ENCODE assay signal across 12 cellular contexts in the genomic region with DNA sequence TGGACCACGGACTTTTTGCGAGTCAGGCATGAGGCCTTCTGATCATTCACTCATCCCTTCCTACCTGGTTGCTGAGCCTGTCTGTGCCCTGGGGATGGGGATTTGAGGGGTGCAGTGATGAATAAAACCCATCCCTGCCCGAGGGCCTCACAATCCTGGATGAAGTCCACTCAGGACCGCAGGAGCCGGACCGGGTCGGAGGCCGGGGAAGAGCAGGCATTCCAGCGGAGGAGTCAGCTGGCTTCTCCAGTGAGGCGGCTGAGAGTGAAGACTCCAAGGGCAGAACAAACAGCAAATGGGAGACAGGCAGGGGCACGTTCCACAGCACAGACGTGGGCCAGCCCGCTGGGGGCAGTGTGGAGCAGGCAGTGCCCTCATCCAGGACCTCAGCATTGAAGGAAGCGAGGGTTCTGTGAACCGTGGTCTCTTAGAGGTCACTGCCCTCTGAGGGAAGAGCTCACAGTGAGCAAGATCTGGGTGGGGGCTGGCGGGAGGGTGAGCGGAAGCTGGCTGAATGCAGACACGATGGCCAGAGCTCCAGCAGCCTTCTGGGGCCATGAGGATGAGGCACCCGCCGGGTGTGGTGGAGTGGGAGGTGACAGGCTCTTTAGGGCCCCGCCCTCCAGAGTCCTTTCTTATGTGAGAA. TPM values are rescaled to one million over a fixed set of nuclear protein-coding genes. Genes with fewer than 3 reads are reported as not detected.
DNase-seq lines count a peak whose midpoint lies in the region; ATAC-seq, FAIRE-seq and TF ChIP-seq lines count a peak whose summit lies in the region.
"Had no signal": no experiment of that assay in that cellular context is flagged by ENCODE, and none has a peak within 500 bp of the region (broad histone marks: within the 10 kb centered on the region; RNA-seq: fewer than 3 reads in every experiment).

No MANE protein-coding gene starts in this region.

- no peak overlapping the region for H3K18ac ChIP-seq in H1 (ENCODE audit: extremely low read depth, low read length)

- H2AK5ac ChIP-seq in H1 (ENCODE audit: low read depth, low read length): no peak overlapping the region; the same call in 1 of the 2 replicates

- H3K79me1 ChIP-seq in H1 (ENCODE audit: low read depth, low read length): no peaks in the 10 kb centered on the region

- no peak overlapping the region for H2BK5ac ChIP-seq in H1 (ENCODE audit: low read depth, low read length)

- no peak; the same call in 2 of the 3 replicates for ATAC-seq in SK-N-SH treated with all-trans-retinoic acid at 6 μM for 48 hours

- H4K5ac ChIP-seq in H1 (ENCODE audit: insufficient read length, low read depth, low read length): no peak overlapping the region

- H2BK15ac ChIP-seq in H1 (ENCODE audit: low read length): peak overlapping the region; percentile 95; the same call in 1 of the 2 replicates

- no peaks in the 10 kb centered on the region for H3K36me3 ChIP-seq in SK-N-SH (replicated peaks in 1 of 2; ENCODE audit: control insufficient read depth in 1 of 2, insufficient read depth in 2 of 2, low read length in 1 of 2)
- no peaks in the 10 kb centered on the region for H3K36me3 ChIP-seq in H1 (ENCODE audit: control insufficient read depth in 2 of 4, insufficient read depth in 4 of 4, low read length in 3 of 4)
- H3K36me3 ChIP-seq: thyroid gland had no signal

- H4K8ac ChIP-seq in H1 (ENCODE audit: extremely low read depth, insufficient read depth, low read length): no peak overlapping the region

- peak overlapping the region; percentile 36 for H4K91ac ChIP-seq in H1 (replicated peaks; ENCODE audit: insufficient read length, low read length)

- H3K4me3 Mint-ChIP-seq in osteocyte (ENCODE audit: unreplicated experiment): no peak overlapping the region

- H3K79me2 ChIP-seq in SK-N-SH (ENCODE audit: insufficient read depth): no peaks in the 10 kb centered on the region
- no peaks in the 10 kb centered on the region for H3K79me2 ChIP-seq in H1 (ENCODE audit: control insufficient read depth in 1 of 2, insufficient read depth in 2 of 2, low read length in 2 of 2)

- H3K4me3 ChIP-seq in SK-N-SH (ENCODE audit: low read depth in 2 of 2, low read length in 1 of 2) (no peak overlapping the region), H1 (ENCODE audit: extremely low read depth in 1 of 4, insufficient read depth in 2 of 4, low read depth in 3 of 4, low read length in 4 of 4) (no peak overlapping the region)
- H3K4me3 ChIP-seq: thyroid gland had no signal

- no peak overlapping the region for H3K9ac ChIP-seq in SK-N-SH
- no peak overlapping the region for H3K9ac ChIP-seq in H1 (replicated peaks in 1 of 4; ENCODE audit: extremely low read depth in 1 of 4, low read depth in 3 of 4, low read length in 3 of 4)

- no peaks in the 10 kb centered on the region for H3K9me3 ChIP-seq in SK-N-SH
- no peaks in the 10 kb centered on the region for H3K9me3 ChIP-seq in H1 (ENCODE audit: insufficient read depth in 2 of 2, low read depth in 1 of 2, low read length in 1 of 2)
- H3K9me3 ChIP-seq: thyroid gland had no signal

- H3K23ac ChIP-seq in H1 (ENCODE audit: insufficient read length): no peak overlapping the region

- H3K36me3 Mint-ChIP-seq in osteocyte (ENCODE audit: unreplicated experiment): no peaks in the 10 kb centered on the region

- H3K27me3 Mint-ChIP-seq in osteocyte (ENCODE audit: unreplicated experiment): peaks cover 13% of the 10 kb centered on the region

- H3K4me1 ChIP-seq in SK-N-SH (ENCODE audit: control insufficient read depth in 1 of 2, insufficient read depth in 2 of 2, low read depth in 1 of 2, low read length in 1 of 2): peaks cover 0 to 25% of the 10 kb centered on the region in 2 experiments; a peak in 1 of 4 replicates
- no peaks in the 10 kb centered on the region; a peak in 1 of 7 replicates for H3K4me1 ChIP-seq in H1 (replicated peaks in 1 of 4; ENCODE audit: control insufficient read depth in 3 of 4, insufficient read depth in 4 of 4, low read length in 3 of 4)
- H3K4me1 ChIP-seq: thyroid gland had no signal

- H3K4me2 ChIP-seq in SK-N-SH (no peak overlapping the region), H1 (ENCODE audit: insufficient read depth in 1 of 2, low read depth in 2 of 2, low read length in 2 of 2) (no peak overlapping the region)

- no peak overlapping the region for H2AFZ ChIP-seq in SK-N-SH (ENCODE audit: low read depth)
- H2AFZ ChIP-seq in H1 (ENCODE audit: low read length): peak overlapping the region; percentile 51; the same call in 1 of the 2 replicates

- H3K27ac Mint-ChIP-seq in osteocyte (ENCODE audit: unreplicated experiment): no peak overlapping the region

- H3F3A ChIP-seq in SK-N-SH (replicated peaks; ENCODE audit: insufficient read depth): no peaks in the 10 kb centered on the region

- TF ChIP-seq RAD21 in SK-N-SH (IDR thresholded peaks at IDR 0.05; ENCODE audit: low read length): no peak
- TF ChIP-seq RAD21 in H1 (IDR thresholded peaks at IDR 0.05 in 1 of 2, conservative IDR thresholded peaks at IDR 0.05 in 1 of 2; ENCODE audit: low read depth in 2 of 2, low read length in 2 of 2): peak; percentile 57 to 62

- H4K20me1 ChIP-seq in SK-N-SH (ENCODE audit: insufficient read depth) (no peaks in the 10 kb centered on the region), H1 (replicated peaks in 1 of 2; ENCODE audit: control insufficient read depth in 1 of 2, insufficient read depth in 2 of 2, low read length in 2 of 2) (no peaks in the 10 kb centered on the region)

- TF ChIP-seq CTCF in SK-N-SH (IDR thresholded peaks at IDR 0.05) (peak; percentile 30), H1 (IDR thresholded peaks at IDR 0.05; ENCODE audit: control extremely low read depth in 1 of 3, insufficient read depth in 1 of 3, low read depth in 1 of 3, low read length in 3 of 3) (peak in 2 of 3 experiments; percentile 75 to 93; a peak in 3 of 4 replicates), osteocyte (IDR thresholded peaks at IDR 0.05) (no peak)

- TF ChIP-seq EP300 in SK-N-SH (IDR thresholded peaks at IDR 0.05; ENCODE audit: borderline replicate concordance in 1 of 2, low read depth in 1 of 2, low read length in 1 of 2) (no peak), H1 (IDR thresholded peaks at IDR 0.05; ENCODE audit: borderline replicate concordance in 1 of 2, low read depth in 2 of 2, low read length in 2 of 2) (no peak)

- H2BK20ac ChIP-seq in H1 (ENCODE audit: low read length): no peak overlapping the region

- H2BK120ac ChIP-seq in H1 (replicated peaks; ENCODE audit: low read depth, low read length): no peak overlapping the region

- H3K4ac ChIP-seq in H1 (replicated peaks; ENCODE audit: insufficient read length, low read depth, low read length): no peak overlapping the region

- no peaks in the 10 kb centered on the region for H3K4me1 Mint-ChIP-seq in osteocyte (ENCODE audit: unreplicated experiment)

- no peaks in the 10 kb centered on the region for H3K9me2 ChIP-seq in SK-N-SH

- peak overlapping the region; percentile 84; the same call in 1 of the 2 replicates for H2BK12ac ChIP-seq in H1 (ENCODE audit: low read depth, low read length)

- H3K27ac ChIP-seq in SK-N-SH (ENCODE audit: low read depth in 2 of 2, low read length in 1 of 2) (no peak overlapping the region), H1 (ENCODE audit: low read depth, low read length) (no peak overlapping the region)
- H3K27ac ChIP-seq: thyroid gland had no signal

- FAIRE-seq in H1 (lab: Jason Lieb, UNC): no peak
- FAIRE-seq: astrocyte had no signal

- DNase-seq in SK-N-SH (no peak), HuH-7.5 (ENCODE audit: low spot score) (peak; percentile 64), H1 (ENCODE audit: low read depth in 1 of 2, low spot score in 2 of 2) (peak in 1 of 2 experiments; percentile 85), posterior vena cava (ENCODE audit: low spot score) (peak; percentile 72), NCI-H2196 treated with DMSO at 0.1 percent for 48 hours (lab: John Stamatoyannopoulos, UW; ENCODE audit: unreplicated experiment) (no peak), NCI-H345 (lab: John Stamatoyannopoulos, UW) (no peak), osteocyte (ENCODE audit: extremely low spot score, unreplicated experiment) (no peak)
- DNase-seq: Kasumi-1, nucleus accumbens, thyroid gland had no signal

- H3K23me2 ChIP-seq in H1 (ENCODE audit: low read depth, low read length): no peaks in the 10 kb centered on the region

- CTCF ChIA-PET in SK-N-SH (lab: Yijun Ruan, JAX): interaction anchor here (1.9 kb wide), 1 partner anchor 18 kb away, joined by 6 read pairs; no protein-coding TSS in a partner anchor
- CTCF ChIA-PET in H1 (lab: Charles Lee; ENCODE audit: partially characterized antibody): interaction anchor here (0.7 to 4.7 kb wide), 20 partner anchors 10 to 128 kb away, joined by 3 to 20 read pairs (median 4); a partner anchor contains a TSS

- POLR2A ChIA-PET in SK-N-SH (lab: Yijun Ruan, JAX): no interaction called here
- POLR2A ChIA-PET in H1 (lab: Charles Lee; ENCODE audit: partially characterized antibody): interaction anchor here (0.5 to 1.9 kb wide), 3 partner anchors 12 to 85 kb away, joined by 4 to 5 read pairs (median 4); no protein-coding TSS in a partner anchor

- no peak overlapping the region for H3K14ac ChIP-seq in H1 (ENCODE audit: insufficient read length)

- intact Hi-C loops in posterior vena cava (cut with DNase I): no loop called here

- H3K9me3 Mint-ChIP-seq in osteocyte (ENCODE audit: unreplicated experiment): no peaks in the 10 kb centered on the region

- WGBS in SK-N-SH (ENCODE audit: low lambda C conversion rate): 70% methylated on average over 12 of the region's 21 CpGs
- 67% methylated on average over 20 of the region's 21 CpGs; no CpG with 5 or more reads in 1 of the 2 experiments for WGBS in H1 (ENCODE audit: extremely low coverage in 1 of 2, insufficient coverage in 1 of 2, insufficient read length in 1 of 2, insufficient replicate concordance in 2 of 2, low coverage in 1 of 2, low lambda C conversion rate in 2 of 2, missing lambda C conversion rate in 1 of 2), 2 experiments

- H3K56ac ChIP-seq in H1 (replicated peaks; ENCODE audit: insufficient read length, low read depth, low read length): no peak overlapping the region

- H3K27me3 ChIP-seq in SK-N-SH (ENCODE audit: insufficient read depth) (peaks cover 5% of the 10 kb centered on the region; the same call in 1 of the 2 replicates), H1 (replicated peaks in 1 of 4; ENCODE audit: control insufficient read depth in 3 of 4, extremely low read depth in 1 of 4, insufficient read depth in 3 of 4, low read length in 3 of 4) (no peaks in the 10 kb centered on the region)
- H3K27me3 ChIP-seq: thyroid gland had no signal

- TF ChIP-seq POLR2A in H1 (IDR thresholded peaks at IDR 0.05; ENCODE audit: control extremely low read depth in 1 of 2, low read depth in 2 of 2, low read length in 2 of 2): no peak

RNA-seq across cellular contexts. Expression of a gene that starts 10.9 kb away (rescaled TPM):
- 1.9 and 2.3 TPM in 2 replicates for polyA plus RNA-seq in SK-N-SH (2012; rRNA removed)
- polyA plus RNA-seq in SK-N-SH (2012; cell fraction: cytosol; rRNA removed): 0.91 and 1.5 TPM in 2 replicates
- 1.5 and 1.9 TPM in 2 replicates for polyA plus RNA-seq in SK-N-SH (2012; cell fraction: nucleus; rRNA removed)
- 5.4 and 5.9 TPM in 2 replicates for total RNA-seq in H1 (2021; fragmentation: NEBNext Ultra II Directional; extraction: Animal tissue kit (Norgen Biotek cat#: 25700))
- polyA plus RNA-seq in H1 (2011; rRNA removed): 3.1 and 4.7 TPM in 2 replicates
- polyA plus RNA-seq in H1 (2011; cell fraction: cytosol; rRNA removed): 2.7 TPM
- polyA plus RNA-seq in H1 (2011; cell fraction: nucleus; rRNA removed): 3.4 TPM
- 2.7 to 3.3 TPM (median 3.0 TPM) in 4 replicates for polyA plus RNA-seq in H1 (2012, experiment 1 of 2)
- 2.7 TPM for polyA plus RNA-seq in H1 (2012, experiment 2 of 2)
- 4.4 TPM for polyA plus RNA-seq in H1 (2013, experiment 1 of 2)
- polyA plus RNA-seq in H1 (2013, experiment 2 of 2): 4.9 TPM
- 2.8 and 3.0 TPM in 2 replicates for polyA minus RNA-seq in H1 (2011; rRNA and poly(A)+ RNA removed)
- polyA minus RNA-seq in H1 (2011; cell fraction: cytosol; rRNA and poly(A)+ RNA removed): 3.1 TPM
- 3.7 TPM for polyA minus RNA-seq in H1 (2011; cell fraction: nucleus; rRNA and poly(A)+ RNA removed)
- total RNA-seq in posterior vena cava: 1 to 10 TPM; 1.5 to 1.8 TPM
- 4.0 and 4.2 TPM in 2 replicates for total RNA-seq in osteocyte

Comparison
In these comparisons a context has a peak if more than half of its experiments do, and no peak if none do; other contexts are left out.
1. DNase-seq: peak in HuH-7.5 (single experiment) and posterior vena cava (single experiment); none in SK-N-SH (single experiment), NCI-H2196 treated with DMSO at 0.1 percent for 48 hours (single experiment), NCI-H345 (single experiment) and osteocyte (single experiment).